Comparison of ENCODE assay signal across 7 cellular contexts in the genomic region with DNA sequence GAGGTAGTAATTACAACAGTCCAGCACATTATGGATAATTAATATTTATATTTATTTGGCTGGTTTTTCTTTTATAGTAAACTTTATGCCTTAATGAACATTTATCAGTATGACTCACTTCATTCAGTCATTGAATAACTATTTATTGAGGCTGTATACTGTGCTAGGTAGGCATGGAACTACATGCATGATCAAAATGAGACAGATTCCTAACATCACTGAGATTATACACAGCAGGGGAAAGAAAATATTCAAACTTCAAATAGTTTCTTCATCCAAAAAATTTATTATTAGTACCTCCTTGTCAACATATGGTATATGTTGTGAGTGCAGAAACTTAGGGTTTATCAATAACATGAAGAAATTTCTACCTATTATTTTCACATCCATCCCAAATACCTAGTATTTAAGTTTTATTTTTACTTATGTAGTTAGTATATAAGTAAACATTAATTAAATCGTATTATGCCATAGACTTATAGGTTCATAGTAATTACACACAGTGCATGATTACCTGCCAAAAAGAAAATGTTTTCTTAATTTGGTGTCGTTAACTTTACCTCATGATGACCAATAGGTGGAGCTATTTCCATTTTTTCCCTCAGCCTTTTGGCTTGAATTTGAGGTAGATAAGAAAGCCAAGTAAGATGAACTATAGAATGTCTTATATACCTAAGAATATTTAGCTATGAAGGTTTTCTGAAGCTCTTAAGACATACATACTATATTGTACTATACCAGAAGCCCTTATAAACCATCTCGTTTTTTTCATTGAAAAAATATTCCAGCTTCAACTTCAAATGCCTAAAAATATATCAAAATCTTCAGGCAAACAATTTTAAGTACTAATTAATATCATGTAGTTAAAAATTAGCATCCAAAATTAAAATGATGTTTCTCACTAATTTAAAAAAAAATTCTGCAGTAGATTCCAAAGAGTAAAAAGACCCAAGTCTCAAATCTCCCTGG. TPM values are rescaled to one million over a fixed set of nuclear protein-coding genes. Genes with fewer than 3 reads are reported as not detected.
DNase-seq lines count a peak whose midpoint lies in the region; ATAC-seq, FAIRE-seq and TF ChIP-seq lines count a peak whose summit lies in the region.

No MANE protein-coding gene starts in this region.

- ATAC-seq in pancreas, result peak in 3 of 4 donors; percentile 77 to 79 (median 78)

- H3K27ac Mint-ChIP-seq in activated T-helper 1 cell treated with anti-CD3 and anti-CD28 coated beads, Interleukin-12 subunit alpha, Interleukin-12 subunit beta, Interleukin-2, Interleukin-4 antibody, amounts not matched to agents 30 ng/mL and 10 ng/mL and 1 ng/mL, durations not matched to agents 14 hours and 24 hours and 36 hours, result no peak overlapping the region

- DNase-seq in GM10266 (ENCODE audit: extremely low spot score) (peak; percentile 24), H7 (peak; percentile 22), NB4 (ENCODE audit: low read depth) (peak; percentile 74), SKM-1 treated with dmso at 0.1 percent for 144 hours (lab: John Stamatoyannopoulos, UW; ENCODE audit: unreplicated experiment) (peak; percentile 41), fibroblast of the aortic adventitia (ENCODE audit: low read depth) (peak; percentile 81), pancreas (no peak)
- DNase-seq in activated T-helper 1 cell treated with anti-CD3 and anti-CD28 coated beads, Interleukin-12 subunit alpha, Interleukin-12 subunit beta, Interleukin-2, Interleukin-4 antibody, amounts not matched to agents 30 ng/mL and 10 ng/mL and 1 ng/mL, durations not matched to agents 14 hours and 24 hours and 36 hours (ENCODE audit: low spot score), result no peak

- H3K36me3 ChIP-seq in H7 (replicated peaks; ENCODE audit: control insufficient read depth, insufficient read depth, low read length), result no peaks in the 10 kb centered on the region
- no peaks in the 10 kb centered on the region for H3K36me3 ChIP-seq in pancreas

- H3K27me3 Mint-ChIP-seq in activated T-helper 1 cell treated with anti-CD3 and anti-CD28 coated beads, Interleukin-12 subunit alpha, Interleukin-12 subunit beta, Interleukin-2, Interleukin-4 antibody, amounts not matched to agents 30 ng/mL and 10 ng/mL and 1 ng/mL, durations not matched to agents 14 hours and 24 hours and 36 hours (ENCODE audit: insufficient read depth), result no peaks in the 10 kb centered on the region

- H3K4me3 Mint-ChIP-seq in activated T-helper 1 cell treated with anti-CD3 and anti-CD28 coated beads, Interleukin-12 subunit alpha, Interleukin-12 subunit beta, Interleukin-2, Interleukin-4 antibody, amounts not matched to agents 30 ng/mL and 10 ng/mL and 1 ng/mL, durations not matched to agents 14 hours and 24 hours and 36 hours, result no peak overlapping the region

- H3K9me3 ChIP-seq in pancreas, result no peaks in the 10 kb centered on the region

- no peak overlapping the region for H3K27ac ChIP-seq in pancreas

- H3K36me3 Mint-ChIP-seq in activated T-helper 1 cell treated with anti-CD3 and anti-CD28 coated beads, Interleukin-12 subunit alpha, Interleukin-12 subunit beta, Interleukin-2, Interleukin-4 antibody, amounts not matched to agents 30 ng/mL and 10 ng/mL and 1 ng/mL, durations not matched to agents 14 hours and 24 hours and 36 hours (ENCODE audit: low read depth), result no peaks in the 10 kb centered on the region

- FAIRE-seq in pancreas (lab: Jason Lieb, UNC), result peak; percentile 98

- no peaks in the 10 kb centered on the region for H3K9me3 Mint-ChIP-seq in activated T-helper 1 cell treated with anti-CD3 and anti-CD28 coated beads, Interleukin-12 subunit alpha, Interleukin-12 subunit beta, Interleukin-2, Interleukin-4 antibody, amounts not matched to agents 30 ng/mL and 10 ng/mL and 1 ng/mL, durations not matched to agents 14 hours and 24 hours and 36 hours

- peaks cover 0 to 7% (median 6%) of the 10 kb centered on the region in 3 donors for H3K4me1 ChIP-seq in pancreas

- 5 to 10% methylated on average over 3 of the region's 3 CpGs for WGBS in pancreas, 2 donors

- no peak for TF ChIP-seq POLR2A in NB4 (IDR thresholded peaks at IDR 0.05; ENCODE audit: extremely low read depth, insufficient read length)

- H3K4me3 ChIP-seq in H7 (ENCODE audit: insufficient read depth, low read depth, low read length) (no peak overlapping the region), NB4 (ENCODE audit: low read depth, low read length) (no peak overlapping the region), fibroblast of the aortic adventitia (ENCODE audit: low read depth, low read length) (no peak overlapping the region), pancreas (no peak overlapping the region)

- intact Hi-C loops in pancreas (cut with DNase I), result no loop called here
- intact Hi-C loops in activated T-helper 1 cell treated with anti-CD3 and anti-CD28 coated beads, Interleukin-12 subunit alpha, Interleukin-12 subunit beta, Interleukin-2, Interleukin-4 antibody, amounts not matched to agents 30 ng/mL and 10 ng/mL and 1 ng/mL, durations not matched to agents 14 hours and 24 hours and 36 hours (cut with micrococcal nuclease), result loop anchor here (1.0 kb wide), 2 partner anchors 10 to 229 kb away; no protein-coding TSS in a partner anchor

- H3K27me3 ChIP-seq in H7 (ENCODE audit: control insufficient read depth, insufficient read depth, low read length) (no peaks in the 10 kb centered on the region), pancreas (no peaks in the 10 kb centered on the region)

- no peaks in the 10 kb centered on the region for H3K4me1 Mint-ChIP-seq in activated T-helper 1 cell treated with anti-CD3 and anti-CD28 coated beads, Interleukin-12 subunit alpha, Interleukin-12 subunit beta, Interleukin-2, Interleukin-4 antibody, amounts not matched to agents 30 ng/mL and 10 ng/mL and 1 ng/mL, durations not matched to agents 14 hours and 24 hours and 36 hours (ENCODE audit: low read depth)

- TF ChIP-seq CTCF in GM10266 (IDR thresholded peaks at IDR 0.05; ENCODE audit: control insufficient read depth, insufficient read depth, low read depth, missing control alignments) (peak; percentile 57), NB4 (IDR thresholded peaks at IDR 0.05; ENCODE audit: low read depth, low read length) (peak; percentile 52), fibroblast of the aortic adventitia (IDR thresholded peaks at IDR 0.05; ENCODE audit: insufficient read depth, low read length) (peak; percentile 66), pancreas (IDR thresholded peaks at IDR 0.05) (peak; percentile 22 to 60 (median 44))

RNA-seq across cellular contexts. Expression of a gene that starts 12.5 kb away (rescaled TPM):
- 33.0 and 45.1 TPM in 2 replicates for total RNA-seq in H7 (2014; rRNA removed; shearing (Covaris generic))
- total RNA-seq in fibroblast of the aortic adventitia (ENCODE audit: low replicate concordance) (93.9 and 136 TPM in 2 replicates), pancreas (10 to 100 TPM; 61.4 to 85.5 (median 70.5) TPM)
- polyA plus RNA-seq in pancreas, result 10 to 100 TPM; 21.2 to 44.5 TPM
- total RNA-seq in activated T-helper 1 cell treated with anti-CD3 and anti-CD28 coated beads, Interleukin-12 subunit alpha, Interleukin-12 subunit beta, Interleukin-2, Interleukin-4 antibody, amounts not matched to agents 30 ng/mL and 10 ng/mL and 1 ng/mL, durations not matched to agents 14 hours and 24 hours and 36 hours, result 66.6 and 67.2 TPM in 2 replicates

RNA-seq across cellular contexts. Expression of a gene that starts 53.5 kb away (rescaled TPM):
- 282 and 292 TPM in 2 replicates for total RNA-seq in H7 (2014; rRNA removed; shearing (Covaris generic))
- total RNA-seq in fibroblast of the aortic adventitia (ENCODE audit: low replicate concordance), result 34.1 and 197 TPM in 2 replicates
- 100 to 1,000 TPM in 4 of 6 donors, 10 to 100 TPM in 2; 76.5 to 147 (median 125) TPM for total RNA-seq in pancreas
- polyA plus RNA-seq in pancreas, result 100 to 1,000 TPM; 188 to 214 TPM
- 495 and 497 TPM in 2 replicates for total RNA-seq in activated T-helper 1 cell treated with anti-CD3 and anti-CD28 coated beads, Interleukin-12 subunit alpha, Interleukin-12 subunit beta, Interleukin-2, Interleukin-4 antibody, amounts not matched to agents 30 ng/mL and 10 ng/mL and 1 ng/mL, durations not matched to agents 14 hours and 24 hours and 36 hours

Comparison
In these comparisons a context has a peak if more than half of its experiments do, and no peak if none do; other contexts are left out.
1. DNase-seq: peak in GM10266 (single experiment), H7 (single experiment), NB4 (single experiment), SKM-1 treated with dmso at 0.1 percent for 144 hours (single experiment) and fibroblast of the aortic adventitia (single experiment); none in pancreas (0 of 6) and activated T-helper 1 cell treated with anti-CD3 and anti-CD28 coated beads, Interleukin-12 subunit alpha, Interleukin-12 subunit beta, Interleukin-2, Interleukin-4 antibody, amounts not matched to agents 30 ng/mL and 10 ng/mL and 1 ng/mL, durations not matched to agents 14 hours and 24 hours and 36 hours (single experiment).
2. Peak in every context shown above with its lines, with median percentiles within 50 percentile points of each other: CTCF ChIP-seq.